ENCODE assay signal across 9 cellular contexts in the genomic region with DNA sequence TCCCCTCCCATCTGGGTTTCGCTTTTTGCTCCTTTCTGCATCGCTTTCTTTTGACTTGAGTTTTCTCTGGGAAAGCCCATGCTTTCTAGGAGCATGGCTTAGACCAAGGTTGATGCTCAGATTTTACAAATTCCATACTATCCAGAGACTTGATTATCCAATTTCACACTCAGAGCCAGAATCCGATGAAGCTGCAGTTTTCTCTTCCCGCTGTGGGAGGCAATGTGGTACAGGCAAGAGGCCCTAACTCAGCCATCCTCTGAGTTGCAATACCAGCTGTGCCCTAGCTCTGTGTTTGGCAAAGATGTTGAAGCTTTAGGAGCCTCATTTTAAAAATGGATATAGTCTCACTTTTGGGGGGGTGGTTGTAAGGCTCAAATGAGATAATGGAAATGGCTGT.
DNase-seq lines count a peak whose midpoint lies in the region; ATAC-seq, FAIRE-seq and TF ChIP-seq lines count a peak whose summit lies in the region.
"Had no signal": no experiment of that assay in that cellular context is flagged by ENCODE, and none has a peak within 500 bp of the region (broad histone marks: within the 10 kb centered on the region; RNA-seq: fewer than 3 reads in every experiment).

No MANE protein-coding gene starts in this region.

- no peak overlapping the region for H3K4me2 ChIP-seq in Loucy (ENCODE audit: low read depth, low read length, poor library complexity, severe bottlenecking)

- no peaks in the 10 kb centered on the region for H3K9me3 ChIP-seq in Loucy (ENCODE audit: insufficient read depth, low read depth, low read length)
- H3K9me3 ChIP-seq: upper lobe of left lung had no signal

- no peak for ATAC-seq in GM19395 (IDR thresholded peaks at IDR 0.05; ENCODE audit: unreplicated experiment)

- H2AFZ ChIP-seq in Loucy (ENCODE audit: low read length): no peak overlapping the region

- H4K20me1 ChIP-seq in Loucy (ENCODE audit: insufficient read depth, low read length, poor library complexity, severe bottlenecking): no peaks in the 10 kb centered on the region

- DNase-seq in D721Med (ENCODE audit: insufficient read length, low spot score) (no peak), cerebellar cortex (ENCODE audit: low spot score) (peak; percentile 55), midbrain (lab: John Stamatoyannopoulos, UW) (peak; percentile 54), SIG-M5 treated with dmso at 0.1 percent for 504 hours (lab: John Stamatoyannopoulos, UW; ENCODE audit: unreplicated experiment) (no peak), COLO829 (ENCODE audit: low spot score) (no peak), HuH-7.5 (ENCODE audit: low spot score) (no peak)

- no peaks in the 10 kb centered on the region for H3K79me2 ChIP-seq in Loucy (ENCODE audit: insufficient read depth, low read length)

- H3K4me1 ChIP-seq in Loucy (ENCODE audit: insufficient read depth, low read length, poor library complexity, severe bottlenecking): no peaks in the 10 kb centered on the region
- H3K4me1 ChIP-seq: upper lobe of left lung had no signal

- no peak for FAIRE-seq in D721Med (lab: Jason Lieb, UNC)

- H3F3A ChIP-seq in Loucy (ENCODE audit: low read depth): no peaks in the 10 kb centered on the region

- H3K36me3 ChIP-seq in Loucy (ENCODE audit: insufficient read depth, low read length): no peaks in the 10 kb centered on the region
- H3K36me3 ChIP-seq: upper lobe of left lung had no signal

- no peak overlapping the region for H3K9ac ChIP-seq in Loucy (ENCODE audit: low read depth, low read length, poor library complexity, severe bottlenecking)

- no peaks in the 10 kb centered on the region for H3K27me3 ChIP-seq in Loucy (ENCODE audit: insufficient read depth, low read length, poor library complexity, severe bottlenecking)
- H3K27me3 ChIP-seq: upper lobe of left lung had no signal

- TF ChIP-seq CTCF in D721Med (IDR thresholded peaks at IDR 0.05; ENCODE audit: insufficient read depth, missing control alignments) (peak; percentile 19), Loucy (conservative IDR thresholded peaks at IDR 0.05; ENCODE audit: low read length) (peak; percentile 26; the same call in 1 of the 2 replicates)

- H3K4me3 ChIP-seq in Loucy (ENCODE audit: low read length, poor library complexity, severe bottlenecking): no peak overlapping the region
- H3K4me3 ChIP-seq: upper lobe of left lung had no signal

- no peaks in the 10 kb centered on the region for H3K9me2 ChIP-seq in Loucy (replicated peaks; ENCODE audit: low read depth, low read length)

Comparison
In these comparisons a context has a peak if more than half of its experiments do, and no peak if none do; other contexts are left out.
1. DNase-seq: peak in cerebellar cortex (single experiment) and midbrain (single experiment); none in D721Med (single experiment), SIG-M5 treated with dmso at 0.1 percent for 504 hours (single experiment), COLO829 (single experiment) and HuH-7.5 (single experiment).